In genomic region chr14:93269341-93270068, GRCh38 we compare ENCODE assay signal across 11 cellular contexts.
A peak's percentile ranks its signal among the peaks of the same experiment; 100 is the strongest.
DNase-seq lines count a peak whose midpoint lies in the region; ATAC-seq and TF ChIP-seq lines count a peak whose summit lies in the region.
"Had no signal": no experiment of that assay in that cellular context is flagged by ENCODE, and none has a peak within 500 bp of the region (broad histone marks: within the 10 kb centered on the region; RNA-seq: fewer than 3 reads in every experiment).

No MANE protein-coding gene starts in this region.

- WGBS in tibial nerve, 2 donors, result 70 to 72% methylated on average over 10 of the region's 10 CpGs

- H3K9me3 ChIP-seq in tibial nerve, result no peaks in the 10 kb centered on the region

- H3K27me3 Mint-ChIP-seq in HFFc6 (ENCODE audit: insufficient read depth), result no peaks in the 10 kb centered on the region; the same call in none of the 2 replicates
- H3K27me3 Mint-ChIP-seq: CD4-positive, alpha-beta memory T cell had no signal

- ATAC-seq in left lobe of liver, result peak; percentile 41

- peak; percentile 54 for DNase-seq in A172 (ENCODE audit: low spot score)
- DNase-seq in HFFc6, result peak; percentile 79
- peak; percentile 79 for DNase-seq in choroid plexus epithelial cell (ENCODE audit: low read depth)
- DNase-seq in left lobe of liver (ENCODE audit: low spot score), result no peak
- DNase-seq in NCI-H2107 treated with DMSO at 0.1 percent for 48 hours (lab: John Stamatoyannopoulos, UW; ENCODE audit: unreplicated experiment), result no peak
- DNase-seq in NCI-H2029 treated with DMSO at 0.1 percent for 48 hours (lab: John Stamatoyannopoulos, UW), result no peak
- DNase-seq in NCI-H1417 treated with DMSO at 0.1 percent for 48 hours (lab: John Stamatoyannopoulos, UW), result no peak
- DNase-seq in tibial nerve (ENCODE audit: low spot score in 2 of 2), result no peak
- DNase-seq: activated CD8-positive, alpha-beta memory T cell treated with anti-CD3 and anti-CD28 coated beads, Interleukin-2, amount 50 U/mL, for 48 hours; CD4-positive, alpha-beta memory T cell; SHP77 had no signal

- H3K36me3 ChIP-seq in tibial nerve, result peaks cover 0 to 10% (median 0%) of the 10 kb centered on the region in 3 donors

- no peak for TF ChIP-seq POLR2A in tibial nerve (IDR thresholded peaks at IDR 0.05)

- no peaks in the 10 kb centered on the region for H3K27me3 ChIP-seq in tibial nerve

- H3K4me3 Mint-ChIP-seq in HFFc6, result peak overlapping the region; percentile 59
- H3K4me3 Mint-ChIP-seq: CD4-positive, alpha-beta memory T cell had no signal

- peaks cover 0 to 24% (median 0%) of the 10 kb centered on the region in 4 donors for H3K4me1 ChIP-seq in tibial nerve

- no peak for TF ChIP-seq EP300 in tibial nerve (IDR thresholded peaks at IDR 0.05)

- H3K4me3 ChIP-seq in choroid plexus epithelial cell (ENCODE audit: low read depth, low read length) (no peak overlapping the region), tibial nerve (no peak overlapping the region)

- H3K4me1 Mint-ChIP-seq in HFFc6 (ENCODE audit: low read depth), result peaks cover 20% of the 10 kb centered on the region

- peaks cover 6% of the 10 kb centered on the region for H3K36me3 Mint-ChIP-seq in HFFc6 (ENCODE audit: low read depth)

- H3K27ac ChIP-seq in tibial nerve, result peak overlapping the region in 1 of 4 donors; percentile 55

- H3K9me3 Mint-ChIP-seq in HFFc6, result no peaks in the 10 kb centered on the region

- TF ChIP-seq CTCF in HFFc6 (IDR thresholded peaks at IDR 0.05) (no peak), choroid plexus epithelial cell (conservative IDR thresholded peaks at IDR 0.05; ENCODE audit: low read depth, low read length) (no peak), tibial nerve (IDR thresholded peaks at IDR 0.05) (no peak)

- H3K27ac Mint-ChIP-seq in HFFc6, result peak overlapping the region; percentile 90

Comparison
In these comparisons a context has a peak if more than half of its experiments do, and no peak if none do; other contexts are left out.
1. DNase-seq: peak in A172 (single experiment), HFFc6 (single experiment) and choroid plexus epithelial cell (single experiment); none in left lobe of liver (single experiment), NCI-H2107 treated with DMSO at 0.1 percent for 48 hours (single experiment), NCI-H2029 treated with DMSO at 0.1 percent for 48 hours (single experiment), NCI-H1417 treated with DMSO at 0.1 percent for 48 hours (single experiment) and tibial nerve (0 of 2).